32 cellular contexts compared by ENCODE assay signal in the genomic region with DNA sequence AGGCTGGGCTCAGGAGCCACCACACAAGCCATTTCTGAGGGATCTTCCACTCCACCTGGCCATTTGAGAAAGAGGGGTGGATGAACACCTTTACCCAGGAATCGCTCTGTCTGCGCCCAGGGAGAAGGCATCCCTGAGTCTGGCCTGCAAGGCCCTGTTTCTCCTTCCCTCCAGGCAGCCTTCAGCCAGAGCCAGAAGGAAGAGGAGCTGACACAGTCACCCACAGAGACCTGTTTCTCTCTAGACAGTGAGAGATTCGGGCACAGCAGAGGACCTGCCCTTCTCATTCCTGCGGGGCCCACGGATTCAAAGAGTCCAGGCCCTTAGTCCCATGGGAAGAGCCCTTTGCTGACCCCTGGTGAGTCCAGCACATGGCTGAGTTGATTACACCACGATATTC.
"Had no signal": no experiment of that assay in that cellular context is flagged by ENCODE, and none has a peak within 500 bp of the region (broad histone marks: within the 10 kb centered on the region; RNA-seq: fewer than 3 reads in every experiment).

No MANE protein-coding gene starts in this region.

- H3K27me3 Mint-ChIP-seq: activated CD4-positive, alpha-beta T cell treated with anti-CD3 and anti-CD28 coated beads for 36 hours; activated naive CD4-positive, alpha-beta T cell treated with anti-CD3 and anti-CD28 coated beads, Interleukin-2, amount 10 ng/mL, durations not matched to agents 7 days and 5 days; effector memory CD8-positive, alpha-beta T cell; stimulated activated naive CD8-positive, alpha-beta T cell treated with anti-CD3 and anti-CD28 coated beads, Interleukin-15, Interleukin-2, amounts not matched to agents 100 ng/mL and 50 ng/mL, for 24 hours had no signal

- H3K4me1 Mint-ChIP-seq: activated CD4-positive, alpha-beta T cell treated with anti-CD3 and anti-CD28 coated beads for 36 hours; activated naive CD4-positive, alpha-beta T cell treated with anti-CD3 and anti-CD28 coated beads, Interleukin-2, amount 10 ng/mL, durations not matched to agents 7 days and 5 days had no signal

- H3K4me1 ChIP-seq: foreskin keratinocyte, left lung, lower lobe of right lung, pancreas, prostate gland, upper lobe of right lung had no signal

- H3K4me3 ChIP-seq: heart right ventricle, left lung, lower lobe of right lung, mucosa of descending colon, pancreas, prostate gland, skin epidermis, thoracic aorta, upper lobe of right lung had no signal

- H3K27me3 ChIP-seq: foreskin keratinocyte, heart right ventricle, left lung, pancreas, upper lobe of right lung had no signal

- H3K9me3 Mint-ChIP-seq: activated naive CD4-positive, alpha-beta T cell treated with anti-CD3 and anti-CD28 coated beads, Interleukin-2, amount 10 ng/mL, durations not matched to agents 7 days and 5 days; activated T-helper 1 cell treated with anti-CD3 and anti-CD28 coated beads, Interleukin-12 subunit alpha, Interleukin-12 subunit beta, Interleukin-2, Interleukin-4 antibody, amounts not matched to agents 30 ng/mL and 10 ng/mL and 1 ng/mL, durations not matched to agents 14 hours and 24 hours and 36 hours; effector memory CD8-positive, alpha-beta T cell; nephron; stimulated activated naive CD8-positive, alpha-beta T cell treated with anti-CD3 and anti-CD28 coated beads, Interleukin-15, Interleukin-2, amounts not matched to agents 100 ng/mL and 50 ng/mL, for 24 hours; T-helper 2 cell treated with Interferon-gamma antibody and Interleukin-4, amounts not matched to agents 5 μg/mL and 100 μg/mL, for 36 hours had no signal

- H3K9me3 ChIP-seq: heart right ventricle, left lung, lower lobe of right lung, mucosa of descending colon, pancreas, prostate gland, thoracic aorta, upper lobe of right lung had no signal

- H3K27ac Mint-ChIP-seq: activated CD4-positive, alpha-beta T cell treated with anti-CD3 and anti-CD28 coated beads for 36 hours; activated naive CD4-positive, alpha-beta T cell treated with anti-CD3 and anti-CD28 coated beads, Interleukin-2, amount 10 ng/mL, durations not matched to agents 7 days and 5 days; activated T-helper 1 cell treated with anti-CD3 and anti-CD28 coated beads, Interleukin-12 subunit alpha, Interleukin-12 subunit beta, Interleukin-2, Interleukin-4 antibody, amounts not matched to agents 30 ng/mL and 10 ng/mL and 1 ng/mL, durations not matched to agents 14 hours and 24 hours and 36 hours; effector memory CD8-positive, alpha-beta T cell; stimulated activated naive CD8-positive, alpha-beta T cell treated with anti-CD3 and anti-CD28 coated beads, Interleukin-15, Interleukin-2, amounts not matched to agents 100 ng/mL and 50 ng/mL, for 24 hours; T-helper 2 cell treated with Interferon-gamma antibody and Interleukin-4, amounts not matched to agents 5 μg/mL and 100 μg/mL, for 36 hours had no signal

- H3K36me3 Mint-ChIP-seq: activated naive CD4-positive, alpha-beta T cell treated with anti-CD3 and anti-CD28 coated beads, Interleukin-2, amount 10 ng/mL, durations not matched to agents 7 days and 5 days had no signal

- H3K4me3 Mint-ChIP-seq: activated CD4-positive, alpha-beta T cell treated with anti-CD3 and anti-CD28 coated beads for 36 hours; activated naive CD4-positive, alpha-beta T cell treated with anti-CD3 and anti-CD28 coated beads, Interleukin-2, amount 10 ng/mL, durations not matched to agents 7 days and 5 days; activated T-helper 1 cell treated with anti-CD3 and anti-CD28 coated beads, Interleukin-12 subunit alpha, Interleukin-12 subunit beta, Interleukin-2, Interleukin-4 antibody, amounts not matched to agents 30 ng/mL and 10 ng/mL and 1 ng/mL, durations not matched to agents 14 hours and 24 hours and 36 hours; effector memory CD8-positive, alpha-beta T cell; nephron; stimulated activated naive CD8-positive, alpha-beta T cell treated with anti-CD3 and anti-CD28 coated beads, Interleukin-15, Interleukin-2, amounts not matched to agents 100 ng/mL and 50 ng/mL, for 24 hours; T-helper 2 cell treated with Interferon-gamma antibody and Interleukin-4, amounts not matched to agents 5 μg/mL and 100 μg/mL, for 36 hours had no signal

- ATAC-seq: activated CD4-positive, alpha-beta T cell treated with anti-CD3 and anti-CD28 coated beads for 36 hours; effector memory CD8-positive, alpha-beta T cell; foreskin keratinocyte; left lung; lower lobe of right lung; mucosa of descending colon; pancreas; sciatic nerve; upper lobe of right lung had no signal

- H3K36me3 ChIP-seq: heart right ventricle, left lung, lower lobe of right lung, pancreas, prostate gland, thoracic aorta, upper lobe of right lung had no signal

- H3K27ac ChIP-seq: foreskin keratinocyte, heart right ventricle, left lung, lower lobe of right lung, pancreas, prostate gland, skin epidermis, thoracic aorta, upper lobe of right lung had no signal

- DNase-seq: activated CD4-positive, alpha-beta T cell treated with anti-CD3 and anti-CD28 coated beads for 36 hours; activated CD4-positive, alpha-beta T cell treated with anti-CD3 and anti-CD28 coated beads, Interleukin-2, amount 50 U/mL, for 48 hours; activated CD4-positive, CD25-positive, alpha-beta regulatory T cell; activated CD8-positive, alpha-beta memory T cell treated with anti-CD3 and anti-CD28 coated beads for 24 hours; activated gamma-delta T cell; activated naive CD4-positive, alpha-beta T cell treated with anti-CD3 and anti-CD28 coated beads, Interleukin-2, amount 10 ng/mL, durations not matched to agents 7 days and 5 days; activated T-cell treated with anti-CD3 and anti-CD28 coated beads, Interleukin-2, amount 50 U/mL, for 1 hour; amniotic stem cell; caudate nucleus; cortex of kidney; effector memory CD8-positive, alpha-beta T cell; erythroblast; foreskin keratinocyte; heart right ventricle; left lung; lower lobe of right lung; mesendoderm; mucosa of descending colon; pancreas; retina; stimulated activated CD4-positive, alpha-beta T cell treated with anti-CD3 and anti-CD28 coated beads, Interleukin-12 subunit alpha, Interleukin-12 subunit beta, amount 100 ng/mL, for 4 hours; stimulated activated CD4-positive, alpha-beta T cell treated with anti-CD3 and anti-CD28 coated beads, Interleukin-4, amount 100 ng/mL, for 1 hour; T-helper 1 cell; upper lobe of right lung had no signal
